ENCODE assay signal across 1 cellular context in the genomic region with DNA sequence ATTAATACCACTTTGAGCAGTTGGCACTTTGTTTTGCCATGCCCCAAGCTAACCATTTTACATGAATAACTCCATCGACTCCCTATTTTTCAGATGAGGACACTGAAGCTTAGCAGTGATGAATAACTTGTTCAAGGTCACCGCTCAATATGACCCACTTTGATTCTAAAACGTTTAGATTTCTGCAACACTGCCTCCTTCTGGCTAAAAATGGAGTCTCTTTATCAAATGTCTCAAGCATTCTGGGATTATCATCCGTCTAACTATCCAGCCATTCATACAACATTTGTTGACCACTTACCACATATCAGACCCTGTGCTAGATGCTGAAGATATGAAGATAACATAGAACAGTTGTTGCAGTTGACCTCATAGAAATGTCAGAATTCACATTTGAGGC.
TF ChIP-seq lines count a peak whose summit lies in the region.

No MANE protein-coding gene starts in this region.

TF ChIP-seq in SK-N-SH treated with all-trans-retinoic acid at 6 μM for 48 hours, 23 proteins besides CTCF, POLR2A, EP300 and RAD21 (continued from another document):
- TF ChIP-seq ZNF565 (CRISPR knock-in tag; conservative IDR thresholded peaks at IDR 0.05; ENCODE audit: low read depth) (no peak), CSDC2 (CRISPR knock-in tag; IDR thresholded peaks at IDR 0.05) (no peak), ARNTL (CRISPR knock-in tag; IDR thresholded peaks at IDR 0.05; ENCODE audit: borderline replicate concordance, low read depth) (no peak), ZNF70 (CRISPR knock-in tag; IDR thresholded peaks at IDR 0.05) (no peak), SNAI2 (CRISPR knock-in tag; IDR thresholded peaks at IDR 0.05) (no peak), GLIS3 (CRISPR knock-in tag; IDR thresholded peaks at IDR 0.05) (no peak), ISL1 (CRISPR knock-in tag; IDR thresholded peaks at IDR 0.05) (no peak), TOX (CRISPR knock-in tag; IDR thresholded peaks at IDR 0.05; ENCODE audit: borderline replicate concordance) (no peak)
- TF ChIP-seq, protein P1, sequence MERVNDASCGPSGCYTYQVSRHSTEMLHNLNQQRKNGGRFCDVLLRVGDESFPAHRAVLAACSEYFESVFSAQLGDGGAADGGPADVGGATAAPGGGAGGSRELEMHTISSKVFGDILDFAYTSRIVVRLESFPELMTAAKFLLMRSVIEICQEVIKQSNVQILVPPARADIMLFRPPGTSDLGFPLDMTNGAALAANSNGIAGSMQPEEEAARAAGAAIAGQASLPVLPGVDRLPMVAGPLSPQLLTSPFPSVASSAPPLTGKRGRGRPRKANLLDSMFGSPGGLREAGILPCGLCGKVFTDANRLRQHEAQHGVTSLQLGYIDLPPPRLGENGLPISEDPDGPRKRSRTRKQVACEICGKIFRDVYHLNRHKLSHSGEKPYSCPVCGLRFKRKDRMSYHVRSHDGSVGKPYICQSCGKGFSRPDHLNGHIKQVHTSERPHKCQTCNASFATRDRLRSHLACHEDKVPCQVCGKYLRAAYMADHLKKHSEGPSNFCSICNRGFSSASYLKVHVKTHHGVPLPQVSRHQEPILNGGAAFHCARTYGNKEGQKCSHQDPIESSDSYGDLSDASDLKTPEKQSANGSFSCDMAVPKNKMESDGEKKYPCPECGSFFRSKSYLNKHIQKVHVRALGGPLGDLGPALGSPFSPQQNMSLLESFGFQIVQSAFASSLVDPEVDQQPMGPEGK (CRISPR knock-in tag; IDR thresholded peaks at IDR 0.05; ENCODE audit: borderline replicate concordance), result no peak
- TF ChIP-seq, protein P2, sequence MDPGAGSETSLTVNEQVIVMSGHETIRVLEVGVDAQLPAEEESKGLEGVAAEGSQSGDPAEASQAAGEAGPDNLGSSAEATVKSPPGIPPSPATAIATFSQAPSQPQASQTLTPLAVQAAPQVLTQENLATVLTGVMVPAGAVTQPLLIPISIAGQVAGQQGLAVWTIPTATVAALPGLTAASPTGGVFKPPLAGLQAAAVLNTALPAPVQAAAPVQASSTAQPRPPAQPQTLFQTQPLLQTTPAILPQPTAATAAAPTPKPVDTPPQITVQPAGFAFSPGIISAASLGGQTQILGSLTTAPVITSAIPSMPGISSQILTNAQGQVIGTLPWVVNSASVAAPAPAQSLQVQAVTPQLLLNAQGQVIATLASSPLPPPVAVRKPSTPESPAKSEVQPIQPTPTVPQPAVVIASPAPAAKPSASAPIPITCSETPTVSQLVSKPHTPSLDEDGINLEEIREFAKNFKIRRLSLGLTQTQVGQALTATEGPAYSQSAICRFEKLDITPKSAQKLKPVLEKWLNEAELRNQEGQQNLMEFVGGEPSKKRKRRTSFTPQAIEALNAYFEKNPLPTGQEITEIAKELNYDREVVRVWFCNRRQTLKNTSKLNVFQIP (CRISPR knock-in tag; IDR thresholded peaks at IDR 0.05; ENCODE audit: borderline replicate concordance, low read depth), result no peak
- TF ChIP-seq, protein P3, sequence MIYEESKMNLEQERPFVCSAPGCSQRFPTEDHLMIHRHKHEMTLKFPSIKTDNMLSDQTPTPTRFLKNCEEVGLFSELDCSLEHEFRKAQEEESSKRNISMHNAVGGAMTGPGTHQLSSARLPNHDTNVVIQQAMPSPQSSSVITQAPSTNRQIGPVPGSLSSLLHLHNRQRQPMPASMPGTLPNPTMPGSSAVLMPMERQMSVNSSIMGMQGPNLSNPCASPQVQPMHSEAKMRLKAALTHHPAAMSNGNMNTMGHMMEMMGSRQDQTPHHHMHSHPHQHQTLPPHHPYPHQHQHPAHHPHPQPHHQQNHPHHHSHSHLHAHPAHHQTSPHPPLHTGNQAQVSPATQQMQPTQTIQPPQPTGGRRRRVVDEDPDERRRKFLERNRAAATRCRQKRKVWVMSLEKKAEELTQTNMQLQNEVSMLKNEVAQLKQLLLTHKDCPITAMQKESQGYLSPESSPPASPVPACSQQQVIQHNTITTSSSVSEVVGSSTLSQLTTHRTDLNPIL (CRISPR knock-in tag; IDR thresholded peaks at IDR 0.05; ENCODE audit: low read depth), result no peak
